2 cellular contexts compared by ENCODE assay signal in genomic region chr22:38104084-38104483, GRCh38.
TF ChIP-seq lines count a peak whose summit lies in the region.

No MANE protein-coding gene starts in this region.

TF ChIP-seq in IMR-90, 13 proteins besides CTCF, POLR2A, EP300 and RAD21:
- peak; percentile 24; the same call in 1 of the 2 replicates for TF ChIP-seq SMC3 (IDR thresholded peaks at IDR 0.05; ENCODE audit: low read depth, low read length)
- no peak for TF ChIP-seq MAZ (IDR thresholded peaks at IDR 0.05; ENCODE audit: borderline replicate concordance, low read depth, low read length)
TF ChIP-seq in IMR-90: peak in this region for 1.

TF ChIP-seq in K562, 482 proteins besides CTCF, POLR2A, EP300 and RAD21:
- no peak for TF ChIP-seq IRF1 (CRISPR knock-in tag; IDR thresholded peaks at IDR 0.05; ENCODE audit: borderline replicate concordance)
- TF ChIP-seq ZNF511 (CRISPR knock-in tag; IDR thresholded peaks at IDR 0.05), result no peak
- no peak for TF ChIP-seq E2F3 (CRISPR knock-in tag; IDR thresholded peaks at IDR 0.05)
- no peak for TF ChIP-seq SMAD2 (IDR thresholded peaks at IDR 0.05; ENCODE audit: low read depth, low read length)
- TF ChIP-seq NFXL1 (CRISPR knock-in tag; IDR thresholded peaks at IDR 0.05), result no peak
- no peak for TF ChIP-seq ZBTB26 (CRISPR knock-in tag; IDR thresholded peaks at IDR 0.05)
- TF ChIP-seq ATF4 (CRISPR knock-in tag; IDR thresholded peaks at IDR 0.05), result no peak
- no peak for TF ChIP-seq NFRKB (IDR thresholded peaks at IDR 0.05; ENCODE audit: low read depth)
- no peak for TF ChIP-seq ARNT (IDR thresholded peaks at IDR 0.05)
